In the genomic region with DNA sequence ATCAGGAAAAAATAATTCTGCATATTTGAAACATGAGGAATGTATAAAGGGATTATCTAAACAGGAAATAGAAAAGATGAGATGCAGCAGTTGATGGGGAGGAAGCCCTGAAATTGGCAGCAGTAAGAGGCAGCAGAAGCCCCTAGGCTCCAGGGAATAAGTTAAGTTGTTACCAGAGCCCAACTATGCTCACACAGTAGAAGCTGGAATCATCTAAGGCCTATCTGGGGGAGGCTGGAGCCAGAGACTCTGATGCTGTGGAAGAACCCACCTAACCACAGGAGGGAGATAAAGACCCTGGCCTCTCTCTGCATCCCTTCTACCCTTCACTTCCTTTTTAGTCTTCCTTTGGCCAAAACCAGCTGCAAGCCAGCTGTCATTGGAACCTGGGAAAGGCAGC, we compare ENCODE assay signal across 30 cellular contexts.
DNase-seq lines count a peak whose midpoint lies in the region; ATAC-seq and TF ChIP-seq lines count a peak whose summit lies in the region.
"Had no signal": no experiment of that assay in that cellular context is flagged by ENCODE, and none has a peak within 500 bp of the region (broad histone marks: within the 10 kb centered on the region; RNA-seq: fewer than 3 reads in every experiment).

No MANE protein-coding gene starts in this region.

- H3K27me3 ChIP-seq in AG04450 (ENCODE audit: control insufficient read depth, insufficient read depth, low read length) (no peaks in the 10 kb centered on the region), endodermal cell (ENCODE audit: control insufficient read depth, insufficient read depth, low read length, poor library complexity, severe bottlenecking) (no peaks in the 10 kb centered on the region), esophagus squamous epithelium (no peaks in the 10 kb centered on the region), PC-3 (ENCODE audit: low read length) (no peaks in the 10 kb centered on the region)
- H3K27me3 ChIP-seq: adrenal gland, BE2C, gastrocnemius medialis, left lung, right lobe of liver, SJCRH30, stomach, tibial artery had no signal

- BruUV-seq in PC-3 (replicated peaks; lab: Mats Ljungman, UMichigan) = no TSS peak

- no peak for ATAC-seq in PC-3
- ATAC-seq: gastrocnemius medialis, left lung, right lobe of liver had no signal

- H3K27ac ChIP-seq in AG04450 (ENCODE audit: low read depth, low read length) = no peak overlapping the region
- no peak overlapping the region for H3K27ac ChIP-seq in endodermal cell (ENCODE audit: low read depth, low read length)
- no peak overlapping the region for H3K27ac ChIP-seq in esophagus squamous epithelium
- H3K27ac ChIP-seq in PC-3 (ENCODE audit: low read length) = no peak overlapping the region
- H3K27ac ChIP-seq: adrenal gland, gastrocnemius medialis, left lung, prostate gland, right lobe of liver, SJCRH30, stomach, tibial artery had no signal

- H3K9me2 ChIP-seq in PC-3 (replicated peaks; ENCODE audit: low read length) = no peaks in the 10 kb centered on the region

- no peaks in the 10 kb centered on the region for H3K9me3 ChIP-seq in AG04450 (ENCODE audit: control insufficient read depth, insufficient read depth, low read length)
- H3K9me3 ChIP-seq in endodermal cell (ENCODE audit: control insufficient read depth, low read length) = no peaks in the 10 kb centered on the region
- H3K9me3 ChIP-seq in esophagus squamous epithelium = no peaks in the 10 kb centered on the region
- no peaks in the 10 kb centered on the region for H3K9me3 ChIP-seq in PC-3 (ENCODE audit: low read length)
- H3K9me3 ChIP-seq: adrenal gland, BE2C, gastrocnemius medialis, left lung, prostate gland, right lobe of liver, SJCRH30, stomach, tibial artery had no signal

- no peaks in the 10 kb centered on the region for H3K79me2 ChIP-seq in PC-3 (ENCODE audit: low read length)

- peaks cover 3% of the 10 kb centered on the region for H3K36me3 Mint-ChIP-seq in endodermal cell (ENCODE audit: low read depth)
- H3K36me3 Mint-ChIP-seq: brain; CD8-positive, alpha-beta memory T cell; immature natural killer cell had no signal

- no peak overlapping the region for H3K4me3 Mint-ChIP-seq in endodermal cell
- H3K4me3 Mint-ChIP-seq: activated naive CD4-positive, alpha-beta T cell treated with anti-CD3 and anti-CD28 coated beads for 36 hours; brain; CD8-positive, alpha-beta memory T cell; immature natural killer cell had no signal

- no peak overlapping the region for H3K4me3 ChIP-seq in AG04450 (ENCODE audit: low read depth, low read length)
- H3K4me3 ChIP-seq in endodermal cell (ENCODE audit: low read length) = no peak overlapping the region
- H3K4me3 ChIP-seq in esophagus squamous epithelium = no peak overlapping the region
- H3K4me3 ChIP-seq in PC-3 (ENCODE audit: low read length) = no peak overlapping the region
- H3K4me3 ChIP-seq: adrenal gland, gastrocnemius medialis, left lung, prostate gland, right lobe of liver, SJCRH30, stomach, tibial artery had no signal

- no peak overlapping the region for H3K27ac Mint-ChIP-seq in endodermal cell
- H3K27ac Mint-ChIP-seq: activated naive CD4-positive, alpha-beta T cell treated with anti-CD3 and anti-CD28 coated beads for 36 hours; brain; CD8-positive, alpha-beta memory T cell; immature natural killer cell had no signal

- 0 out of 2 replicates have a peak, but pooled peaks have one; percentile 3 for TF ChIP-seq CTCF in AG04450 (IDR thresholded peaks at IDR 0.05; ENCODE audit: low read depth, low read length)
- TF ChIP-seq CTCF in endodermal cell (conservative IDR thresholded peaks at IDR 0.05) = peak; percentile 50
- no peak for TF ChIP-seq CTCF in esophagus squamous epithelium (IDR thresholded peaks at IDR 0.05)
- no peak for TF ChIP-seq CTCF in PC-3 (conservative IDR thresholded peaks at IDR 0.05; ENCODE audit: low read depth, low read length)

- intact Hi-C loops in esophagus squamous epithelium (cut with DNase I) = no loop called here
- intact Hi-C loops in PC-3 (cut with micrococcal nuclease) = no loop called here

- H3K27me3 Mint-ChIP-seq in endodermal cell (ENCODE audit: insufficient read depth) = no peaks in the 10 kb centered on the region
- H3K27me3 Mint-ChIP-seq: brain; CD8-positive, alpha-beta memory T cell had no signal

- peaks cover 5% of the 10 kb centered on the region for H3K9me3 Mint-ChIP-seq in endodermal cell
- H3K9me3 Mint-ChIP-seq: activated naive CD4-positive, alpha-beta T cell treated with anti-CD3 and anti-CD28 coated beads for 36 hours had no signal

- H3K4me1 ChIP-seq in endodermal cell (ENCODE audit: control insufficient read depth, insufficient read depth, low read length) = no peaks in the 10 kb centered on the region
- H3K4me1 ChIP-seq in esophagus squamous epithelium = peaks cover 0 to 12% (median 0%) of the 10 kb centered on the region in 3 donors
- H3K4me1 ChIP-seq in PC-3 (ENCODE audit: insufficient read depth, low read length) = no peaks in the 10 kb centered on the region
- H3K4me1 ChIP-seq: adrenal gland, BE2C, gastrocnemius medialis, left lung, prostate gland, right lobe of liver, SJCRH30, stomach, tibial artery had no signal

- H4K20me1 ChIP-seq in PC-3 (ENCODE audit: low read length) = no peaks in the 10 kb centered on the region

- CTCF ChIA-PET in AG04450 (lab: Charles Lee) = interaction anchor here (1.3 kb wide), 1 partner anchor 515 kb away, joined by 7 read pairs; no protein-coding TSS in a partner anchor
- CTCF ChIA-PET in PC-3 (lab: Charles Lee) = no interaction called here

- H3K4me2 ChIP-seq in PC-3 (ENCODE audit: low read length) = no peak overlapping the region

- no peaks in the 10 kb centered on the region for H3K4me1 Mint-ChIP-seq in endodermal cell
- H3K4me1 Mint-ChIP-seq: CD8-positive, alpha-beta memory T cell; immature natural killer cell had no signal

- POLR2A ChIA-PET in AG04450 (lab: Yijun Ruan, JAX) = no interaction called here
- POLR2A ChIA-PET in PC-3 (lab: Charles Lee; ENCODE audit: unreplicated experiment) = no interaction called here

- H3F3A ChIP-seq in PC-3 (ENCODE audit: low read length, unreplicated experiment) = no peaks in the 10 kb centered on the region

- H3K36me3 ChIP-seq in endodermal cell (ENCODE audit: control insufficient read depth, insufficient read depth, low read length) = no peaks in the 10 kb centered on the region
- H3K36me3 ChIP-seq in esophagus squamous epithelium = no peaks in the 10 kb centered on the region
- H3K36me3 ChIP-seq in PC-3 (ENCODE audit: low read depth, low read length) = no peaks in the 10 kb centered on the region
- H3K36me3 ChIP-seq: adrenal gland, BE2C, gastrocnemius medialis, left lung, prostate gland, right lobe of liver, SJCRH30, stomach, tibial artery had no signal

- H2AFZ ChIP-seq in PC-3 (ENCODE audit: low read length) = no peak overlapping the region

- DNase-seq in AG04450 (ENCODE audit: low read depth, low spot score) (no peak), HT1080 (ENCODE audit: low read depth) (peak; percentile 36), endodermal cell (peak; percentile 50), left kidney (ENCODE audit: low read depth, low spot score) (peak; percentile 22), GOT3 (lab: John Stamatoyannopoulos, UW) (no peak), esophagus squamous epithelium (lab: John Stamatoyannopoulos, UW) (no peak), PC-3 (no peak), NOMO-1 (lab: John Stamatoyannopoulos, UW; ENCODE audit: unreplicated experiment in 2 of 2) (no peak)
- DNase-seq: activated CD4-positive, alpha-beta T cell treated with anti-CD3 and anti-CD28 coated beads, Interleukin-2, amount 50 U/mL, for 48 hours; activated naive CD4-positive, alpha-beta T cell treated with anti-CD3 and anti-CD28 coated beads for 36 hours; activated T-cell treated with anti-CD3 and anti-CD28 coated beads, Interleukin-2, amount 50 U/mL, for 48 hours; adrenal gland; BE2C; CD8-positive, alpha-beta memory T cell; DMS153; gastrocnemius medialis; immature natural killer cell; Kasumi-1; left lung; NCI-H146; NCI-H345; NCI-H69; right lobe of liver; stimulated activated CD4-positive, alpha-beta T cell treated with anti-CD3 and anti-CD28 coated beads, Interleukin-2, amount 100 ng/mL, for 48 hours; stomach; T-helper 1 cell; tibial artery had no signal

- H3K9ac ChIP-seq in endodermal cell (ENCODE audit: extremely low read depth, low read length, poor library complexity, severe bottlenecking) (no peak overlapping the region), PC-3 (ENCODE audit: low read length) (no peak overlapping the region)

- TF ChIP-seq POLR2A in esophagus squamous epithelium (IDR thresholded peaks at IDR 0.05) = no peak

Comparison
In these comparisons a context has a peak if more than half of its experiments do, and no peak if none do; other contexts are left out.
1. DNase-seq: peak in HT1080 (single experiment), endodermal cell (single experiment) and left kidney (single experiment); none in AG04450 (single experiment), GOT3 (single experiment), esophagus squamous epithelium (single experiment), PC-3 (single experiment) and NOMO-1 (0 of 2).
2. CTCF ChIP-seq: peak in AG04450 (single experiment) and endodermal cell (single experiment); none in esophagus squamous epithelium (0 of 6) and PC-3 (single experiment).